ENCODE assay signal across 1 cellular context in the genomic region with DNA sequence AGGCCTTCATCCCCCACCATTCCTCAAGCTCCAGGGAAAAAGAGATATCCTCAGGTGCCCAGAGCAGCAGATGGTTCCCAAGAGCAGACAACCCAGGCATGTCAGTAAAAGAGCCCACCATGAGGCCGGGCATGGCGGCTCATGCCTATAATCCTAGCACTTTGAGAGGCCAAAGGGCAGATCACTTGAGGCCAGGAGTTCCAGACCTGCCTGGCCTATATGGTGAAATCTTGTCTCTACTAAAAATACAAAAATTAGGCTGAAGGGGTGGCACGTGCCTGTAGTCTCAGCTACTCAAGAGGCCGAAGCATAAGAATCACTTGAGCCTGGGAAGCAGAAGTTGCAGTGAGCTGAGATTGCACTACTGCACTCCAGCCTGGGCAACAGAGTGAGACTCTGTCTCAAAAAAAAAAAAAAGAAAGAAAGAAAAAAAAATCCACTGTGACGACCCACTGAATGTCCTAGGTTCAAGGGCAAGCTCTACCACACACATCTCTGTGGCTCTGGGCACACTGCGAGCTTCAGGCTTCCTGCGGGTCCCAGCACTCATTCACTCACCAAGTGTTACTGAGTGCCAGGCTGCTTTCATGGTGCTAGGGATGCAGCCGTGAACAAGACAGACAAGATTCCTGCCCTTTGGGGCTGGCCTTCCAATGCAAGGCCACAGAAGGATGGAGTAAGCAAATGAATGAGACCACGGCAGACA.
TF ChIP-seq lines count a peak whose summit lies in the region.

No MANE protein-coding gene starts in this region.

TF ChIP-seq in H1, 55 proteins besides CTCF, POLR2A, EP300 and RAD21 (continued from another document):
- TF ChIP-seq CHD7 (IDR thresholded peaks at IDR 0.05; ENCODE audit: insufficient replicate concordance, low read length) (no peak), KDM1A (IDR thresholded peaks at IDR 0.05; ENCODE audit: borderline replicate concordance, low read length) (no peak), TAF7 (optimal IDR thresholded peaks at IDR 0.05; ENCODE audit: borderline replicate concordance, low read depth, low read length) (no peak), TCF12 (IDR thresholded peaks at IDR 0.05; ENCODE audit: low read depth, low read length) (no peak)
TF ChIP-seq in H1: peak in this region for 0.
